Comparison of ENCODE assay signal across 11 cellular contexts in the genomic region with DNA sequence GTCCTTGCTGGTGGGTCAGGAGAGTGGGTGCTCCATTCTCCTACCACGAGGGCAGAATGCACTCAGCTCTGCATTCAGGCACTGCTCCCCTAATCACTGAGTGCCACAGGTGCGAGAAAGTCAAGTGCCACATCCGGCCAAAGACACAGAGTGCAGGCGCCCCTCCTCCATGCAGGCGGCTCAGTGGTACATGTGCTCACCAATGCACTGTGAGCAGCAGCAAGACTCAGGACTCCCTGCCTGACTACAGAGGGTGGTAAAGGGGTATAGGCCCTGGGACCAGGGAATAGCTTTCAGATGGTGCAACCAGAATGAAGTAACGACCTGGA. TPM values are rescaled to one million over a fixed set of nuclear protein-coding genes. Genes with fewer than 3 reads are reported as not detected.
DNase-seq lines count a peak whose midpoint lies in the region; ATAC-seq lines count a peak whose summit lies in the region.
"Had no signal": no experiment of that assay in that cellular context is flagged by ENCODE, and none has a peak within 500 bp of the region (broad histone marks: within the 10 kb centered on the region; RNA-seq: fewer than 3 reads in every experiment).

No MANE protein-coding gene starts in this region.

- H3K4me3 Mint-ChIP-seq in activated T-helper 2 cell treated with anti-CD3 and anti-CD28 coated beads, Interferon-gamma antibody, Interleukin-2, Interleukin-4, amounts not matched to agents 10 μg/mL and 5 μg/mL and 100 μg/mL, durations not matched to agents 14 hours and 24 hours and 36 hours (ENCODE audit: low read depth) = no peak overlapping the region

- H3K9me3 Mint-ChIP-seq in activated T-helper 2 cell treated with anti-CD3 and anti-CD28 coated beads, Interferon-gamma antibody, Interleukin-2, Interleukin-4, amounts not matched to agents 10 μg/mL and 5 μg/mL and 100 μg/mL, durations not matched to agents 14 hours and 24 hours and 36 hours = no peaks in the 10 kb centered on the region

- intact Hi-C loops in Right ventricle myocardium inferior (cut with DNase I) = no loop called here
- intact Hi-C loops in left ventricle myocardium superior (cut with micrococcal nuclease) = no loop called here
- intact Hi-C loops in activated T-helper 2 cell treated with anti-CD3 and anti-CD28 coated beads, Interferon-gamma antibody, Interleukin-2, Interleukin-4, amounts not matched to agents 10 μg/mL and 5 μg/mL and 100 μg/mL, durations not matched to agents 14 hours and 24 hours and 36 hours (cut with micrococcal nuclease) = no loop called here

- H3K36me3 Mint-ChIP-seq in activated T-helper 2 cell treated with anti-CD3 and anti-CD28 coated beads, Interferon-gamma antibody, Interleukin-2, Interleukin-4, amounts not matched to agents 10 μg/mL and 5 μg/mL and 100 μg/mL, durations not matched to agents 14 hours and 24 hours and 36 hours (ENCODE audit: low read depth) = no peaks in the 10 kb centered on the region

- ATAC-seq in Right ventricle myocardium inferior = peak; percentile 26
- no peak for ATAC-seq in left ventricle myocardium superior
- no peak for ATAC-seq in HG03439 (IDR thresholded peaks at IDR 0.05; ENCODE audit: unreplicated experiment)
- no peak for ATAC-seq in HG03565 (IDR thresholded peaks at IDR 0.05; ENCODE audit: unreplicated experiment)
- ATAC-seq: A549, pancreas had no signal

- peaks cover 6% of the 10 kb centered on the region for H3K4me1 Mint-ChIP-seq in activated T-helper 2 cell treated with anti-CD3 and anti-CD28 coated beads, Interferon-gamma antibody, Interleukin-2, Interleukin-4, amounts not matched to agents 10 μg/mL and 5 μg/mL and 100 μg/mL, durations not matched to agents 14 hours and 24 hours and 36 hours (ENCODE audit: low read depth)

- no peak for DNase-seq in Right ventricle myocardium inferior (ENCODE audit: missing footprints)
- no peak for DNase-seq in left ventricle myocardium superior
- peak; percentile 40 for DNase-seq in activated effector memory CD4-positive, alpha-beta T cell treated with Interleukin-2 at 50 U/mL for 16 hours
- DNase-seq in stimulated activated CD4-positive, alpha-beta T cell treated with anti-CD3 and anti-CD28 coated beads, Interleukin-1b, Interleukin-23, amount 100 ng/mL, for 4 hours (ENCODE audit: low read depth in 2 of 2) = peak; percentile 12 to 18
- no peak for DNase-seq in amniotic stem cell (lab: John Stamatoyannopoulos, UW)
- DNase-seq in activated T-helper 2 cell treated with anti-CD3 and anti-CD28 coated beads, Interferon-gamma antibody, Interleukin-2, Interleukin-4, amounts not matched to agents 10 μg/mL and 5 μg/mL and 100 μg/mL, durations not matched to agents 14 hours and 24 hours and 36 hours (ENCODE audit: low spot score) = no peak
- DNase-seq: pancreas, testis had no signal

- no peaks in the 10 kb centered on the region for H3K27me3 Mint-ChIP-seq in activated T-helper 2 cell treated with anti-CD3 and anti-CD28 coated beads, Interferon-gamma antibody, Interleukin-2, Interleukin-4, amounts not matched to agents 10 μg/mL and 5 μg/mL and 100 μg/mL, durations not matched to agents 14 hours and 24 hours and 36 hours (ENCODE audit: low read depth)

- H3K27ac Mint-ChIP-seq in activated T-helper 2 cell treated with anti-CD3 and anti-CD28 coated beads, Interferon-gamma antibody, Interleukin-2, Interleukin-4, amounts not matched to agents 10 μg/mL and 5 μg/mL and 100 μg/mL, durations not matched to agents 14 hours and 24 hours and 36 hours = no peak overlapping the region

RNA-seq across cellular contexts. Expression of gene ZFYVE21, which starts 32.9 kb away (rescaled TPM):
- total RNA-seq in Right ventricle myocardium inferior (46.9 TPM), left ventricle myocardium superior (53.1 TPM)
- total RNA-seq in activated T-helper 2 cell treated with anti-CD3 and anti-CD28 coated beads, Interferon-gamma antibody, Interleukin-2, Interleukin-4, amounts not matched to agents 10 μg/mL and 5 μg/mL and 100 μg/mL, durations not matched to agents 14 hours and 24 hours and 36 hours = 24.6 and 27.5 TPM in 2 replicates

RNA-seq across cellular contexts. Expression of gene XRCC3, which starts 33.3 kb away (rescaled TPM):
- total RNA-seq in Right ventricle myocardium inferior = 2.8 TPM
- 2.7 TPM for total RNA-seq in left ventricle myocardium superior
- total RNA-seq in activated T-helper 2 cell treated with anti-CD3 and anti-CD28 coated beads, Interferon-gamma antibody, Interleukin-2, Interleukin-4, amounts not matched to agents 10 μg/mL and 5 μg/mL and 100 μg/mL, durations not matched to agents 14 hours and 24 hours and 36 hours = 52.9 and 53.7 TPM in 2 replicates

Comparison
In these comparisons a context has a peak if more than half of its experiments do, and no peak if none do; other contexts are left out.
1. DNase-seq: peak in activated effector memory CD4-positive, alpha-beta T cell treated with Interleukin-2 at 50 U/mL for 16 hours (single experiment) and stimulated activated CD4-positive, alpha-beta T cell treated with anti-CD3 and anti-CD28 coated beads, Interleukin-1b, Interleukin-23, amount 100 ng/mL, for 4 hours (2 of 2); none in Right ventricle myocardium inferior (single experiment), left ventricle myocardium superior (single experiment), amniotic stem cell (single experiment) and activated T-helper 2 cell treated with anti-CD3 and anti-CD28 coated beads, Interferon-gamma antibody, Interleukin-2, Interleukin-4, amounts not matched to agents 10 μg/mL and 5 μg/mL and 100 μg/mL, durations not matched to agents 14 hours and 24 hours and 36 hours (single experiment).
2. RNA of gene XRCC3, which starts 33.3 kb away (total RNA-seq): 52.9 to 53.7 TPM in activated T-helper 2 cell treated with anti-CD3 and anti-CD28 coated beads, Interferon-gamma antibody, Interleukin-2, Interleukin-4, amounts not matched to agents 10 μg/mL and 5 μg/mL and 100 μg/mL, durations not matched to agents 14 hours and 24 hours and 36 hours; 2.8 TPM in Right ventricle myocardium inferior (single experiment) and 2.7 TPM in left ventricle myocardium superior (single experiment); every median in the first group is over 10 times any median in the second.